ENCODE assay signal across 1 cellular context in the genomic region with DNA sequence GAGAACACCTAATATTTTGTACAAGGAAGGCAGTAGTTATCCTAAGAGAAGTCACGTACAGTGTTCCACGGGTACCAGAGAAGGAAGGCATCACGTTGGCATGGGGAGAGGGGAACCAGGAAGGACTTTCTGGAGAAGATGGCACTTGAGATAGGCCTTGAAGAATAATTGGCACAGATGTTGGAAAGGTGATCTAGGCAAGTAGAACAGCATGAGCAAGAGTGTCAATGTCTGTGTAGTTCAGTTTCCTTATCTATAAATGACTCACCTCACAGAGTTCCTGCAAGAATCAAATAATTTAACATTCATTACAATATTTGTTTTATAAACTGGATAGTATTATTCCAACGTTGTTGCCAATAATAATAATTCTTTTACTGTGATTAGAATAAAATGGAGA.
TF ChIP-seq lines count a peak whose summit lies in the region.

No MANE protein-coding gene starts in this region.

TF ChIP-seq in endothelial cell of umbilical vein, 7 proteins besides CTCF, POLR2A, EP300 and RAD21:
- TF ChIP-seq, protein P1, sequence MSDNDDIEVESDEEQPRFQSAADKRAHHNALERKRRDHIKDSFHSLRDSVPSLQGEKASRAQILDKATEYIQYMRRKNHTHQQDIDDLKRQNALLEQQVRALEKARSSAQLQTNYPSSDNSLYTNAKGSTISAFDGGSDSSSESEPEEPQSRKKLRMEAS (IDR thresholded peaks at IDR 0.05; ENCODE audit: insufficient read depth, insufficient read length), result no peak
- peak; percentile 80 for TF ChIP-seq FOS (IDR thresholded peaks at IDR 0.05; ENCODE audit: borderline replicate concordance, insufficient read depth, low read length)
- TF ChIP-seq JUN (IDR thresholded peaks at IDR 0.05; ENCODE audit: borderline replicate concordance, insufficient read depth, insufficient read length, low read depth), result peak; percentile 48
- TF ChIP-seq GATA2 (IDR thresholded peaks at IDR 0.05; ENCODE audit: insufficient read depth, insufficient read length, low read depth, low read length), result peak; percentile 90
TF ChIP-seq in endothelial cell of umbilical vein: peak in this region for 3.
